ENCODE assay signal across 8 cellular contexts in genomic region chr2:17851731-17852585, GRCh38.
A peak's percentile ranks its signal among the peaks of the same experiment; 100 is the strongest.
DNase-seq lines count a peak whose midpoint lies in the region; ATAC-seq and TF ChIP-seq lines count a peak whose summit lies in the region.

No MANE protein-coding gene starts in this region.

- TF ChIP-seq CTCF in WI38 (IDR thresholded peaks at IDR 0.05; ENCODE audit: low read depth, low read length) (peak; percentile 75), foreskin fibroblast (IDR thresholded peaks at IDR 0.05; ENCODE audit: low read depth, low read length) (peak; percentile 85)

- peak; percentile 47 for DNase-seq in COLO668 (lab: John Stamatoyannopoulos, UW; ENCODE audit: unreplicated experiment)
- peak; percentile 23 for DNase-seq in NCI-H2107 (lab: John Stamatoyannopoulos, UW)
- DNase-seq in foreskin fibroblast = peak; percentile 55 to 86
- peak; percentile 45 for DNase-seq in pons (ENCODE audit: low spot score)
- DNase-seq in activated CD4-positive, CD25-positive, alpha-beta regulatory T cell (lab: John Stamatoyannopoulos, UW) = no peak

- peak; percentile 82 for ATAC-seq in GM18520 (IDR thresholded peaks at IDR 0.05; ENCODE audit: unreplicated experiment)
- peak; percentile 74 for ATAC-seq in HG02970 (IDR thresholded peaks at IDR 0.05; ENCODE audit: low FRiP score, unreplicated experiment)

- no peak overlapping the region for H3K4me3 ChIP-seq in WI38 (ENCODE audit: low read depth, low read length)
- H3K4me3 ChIP-seq in foreskin fibroblast (ENCODE audit: low read depth in 1 of 2, low read length in 2 of 2) = no peak overlapping the region

Comparison
In these comparisons a context has a peak if more than half of its experiments do, and no peak if none do; other contexts are left out.
1. DNase-seq: peak in COLO668 (single experiment), NCI-H2107 (single experiment), foreskin fibroblast (2 of 2) and pons (single experiment); none in activated CD4-positive, CD25-positive, alpha-beta regulatory T cell (0 of 4).